In the genomic region with DNA sequence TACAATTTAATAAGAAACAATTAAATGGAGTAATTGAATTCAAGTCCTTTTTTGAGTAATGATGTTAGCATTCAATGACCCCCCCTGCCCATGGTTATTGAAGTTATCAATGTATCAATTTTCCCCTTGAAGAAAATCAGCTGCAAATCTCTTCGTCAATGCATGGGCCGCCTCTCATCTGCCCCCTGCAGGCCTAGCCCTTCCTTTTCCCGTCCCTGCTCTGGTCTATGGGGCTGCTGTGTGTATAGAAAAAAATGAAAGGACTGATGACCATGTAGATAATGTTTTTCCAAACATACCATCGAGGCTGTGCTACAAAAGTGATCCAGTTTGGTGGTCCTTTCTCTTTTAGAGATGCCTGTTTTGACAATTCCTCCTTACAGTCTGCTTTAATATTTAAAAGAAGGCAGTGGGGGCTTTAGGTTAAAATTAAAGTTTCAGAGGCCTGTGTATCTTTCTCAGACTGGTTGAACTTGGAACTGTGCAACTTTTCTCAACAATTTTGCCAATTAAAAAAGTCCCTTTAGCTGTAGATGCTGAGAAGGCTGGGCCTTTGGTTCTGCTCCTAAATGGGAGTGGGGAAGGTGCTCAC, we compare ENCODE assay signal across 1 cellular context.
TF ChIP-seq lines count a peak whose summit lies in the region.

No MANE protein-coding gene starts in this region.

TF ChIP-seq in GM23338, 12 proteins besides CTCF, POLR2A, EP300 and RAD21 (continued from another document):
- TF ChIP-seq, protein P1, sequence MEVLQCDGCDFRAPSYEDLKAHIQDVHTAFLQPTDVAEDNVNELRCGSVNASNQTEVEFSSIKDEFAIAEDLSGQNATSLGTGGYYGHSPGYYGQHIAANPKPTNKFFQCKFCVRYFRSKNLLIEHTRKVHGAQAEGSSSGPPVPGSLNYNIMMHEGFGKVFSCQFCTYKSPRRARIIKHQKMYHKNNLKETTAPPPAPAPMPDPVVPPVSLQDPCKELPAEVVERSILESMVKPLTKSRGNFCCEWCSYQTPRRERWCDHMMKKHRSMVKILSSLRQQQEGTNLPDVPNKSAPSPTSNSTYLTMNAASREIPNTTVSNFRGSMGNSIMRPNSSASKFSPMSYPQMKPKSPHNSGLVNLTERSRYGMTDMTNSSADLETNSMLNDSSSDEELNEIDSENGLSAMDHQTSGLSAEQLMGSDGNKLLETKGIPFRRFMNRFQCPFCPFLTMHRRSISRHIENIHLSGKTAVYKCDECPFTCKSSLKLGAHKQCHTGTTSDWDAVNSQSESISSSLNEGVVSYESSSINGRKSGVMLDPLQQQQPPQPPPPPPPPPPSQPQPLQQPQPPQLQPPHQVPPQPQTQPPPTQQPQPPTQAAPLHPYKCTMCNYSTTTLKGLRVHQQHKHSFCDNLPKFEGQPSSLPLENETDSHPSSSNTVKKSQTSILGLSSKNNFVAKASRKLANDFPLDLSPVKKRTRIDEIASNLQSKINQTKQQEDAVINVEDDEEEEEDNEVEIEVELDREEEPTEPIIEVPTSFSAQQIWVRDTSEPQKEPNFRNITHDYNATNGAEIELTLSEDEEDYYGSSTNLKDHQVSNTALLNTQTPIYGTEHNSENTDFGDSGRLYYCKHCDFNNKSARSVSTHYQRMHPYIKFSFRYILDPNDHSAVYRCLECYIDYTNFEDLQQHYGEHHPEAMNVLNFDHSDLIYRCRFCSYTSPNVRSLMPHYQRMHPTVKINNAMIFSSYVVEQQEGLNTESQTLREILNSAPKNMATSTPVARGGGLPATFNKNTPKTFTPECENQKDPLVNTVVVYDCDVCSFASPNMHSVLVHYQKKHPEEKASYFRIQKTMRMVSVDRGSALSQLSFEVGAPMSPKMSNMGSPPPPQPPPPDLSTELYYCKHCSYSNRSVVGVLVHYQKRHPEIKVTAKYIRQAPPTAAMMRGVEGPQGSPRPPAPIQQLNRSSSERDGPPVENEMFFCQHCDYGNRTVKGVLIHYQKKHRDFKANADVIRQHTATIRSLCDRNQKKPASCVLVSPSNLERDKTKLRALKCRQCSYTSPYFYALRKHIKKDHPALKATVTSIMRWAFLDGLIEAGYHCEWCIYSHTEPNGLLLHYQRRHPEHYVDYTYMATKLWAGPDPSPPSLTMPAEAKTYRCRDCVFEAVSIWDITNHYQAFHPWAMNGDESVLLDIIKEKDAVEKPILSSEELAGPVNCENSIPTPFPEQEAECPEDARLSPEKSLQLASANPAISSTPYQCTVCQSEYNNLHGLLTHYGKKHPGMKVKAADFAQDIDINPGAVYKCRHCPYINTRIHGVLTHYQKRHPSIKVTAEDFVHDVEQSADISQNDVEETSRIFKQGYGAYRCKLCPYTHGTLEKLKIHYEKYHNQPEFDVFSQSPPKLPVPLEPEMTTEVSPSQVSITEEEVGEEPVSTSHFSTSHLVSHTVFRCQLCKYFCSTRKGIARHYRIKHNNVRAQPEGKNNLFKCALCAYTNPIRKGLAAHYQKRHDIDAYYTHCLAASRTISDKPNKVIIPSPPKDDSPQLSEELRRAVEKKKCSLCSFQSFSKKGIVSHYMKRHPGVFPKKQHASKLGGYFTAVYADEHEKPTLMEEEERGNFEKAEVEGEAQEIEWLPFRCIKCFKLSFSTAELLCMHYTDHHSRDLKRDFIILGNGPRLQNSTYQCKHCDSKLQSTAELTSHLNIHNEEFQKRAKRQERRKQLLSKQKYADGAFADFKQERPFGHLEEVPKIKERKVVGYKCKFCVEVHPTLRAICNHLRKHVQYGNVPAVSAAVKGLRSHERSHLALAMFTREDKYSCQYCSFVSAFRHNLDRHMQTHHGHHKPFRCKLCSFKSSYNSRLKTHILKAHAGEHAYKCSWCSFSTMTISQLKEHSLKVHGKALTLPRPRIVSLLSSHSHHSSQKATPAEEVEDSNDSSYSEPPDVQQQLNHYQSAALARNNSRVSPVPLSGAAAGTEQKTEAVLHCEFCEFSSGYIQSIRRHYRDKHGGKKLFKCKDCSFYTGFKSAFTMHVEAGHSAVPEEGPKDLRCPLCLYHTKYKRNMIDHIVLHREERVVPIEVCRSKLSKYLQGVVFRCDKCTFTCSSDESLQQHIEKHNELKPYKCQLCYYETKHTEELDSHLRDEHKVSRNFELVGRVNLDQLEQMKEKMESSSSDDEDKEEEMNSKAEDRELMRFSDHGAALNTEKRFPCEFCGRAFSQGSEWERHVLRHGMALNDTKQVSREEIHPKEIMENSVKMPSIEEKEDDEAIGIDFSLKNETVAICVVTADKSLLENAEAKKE (CRISPR knock-in tag; IDR thresholded peaks at IDR 0.05) = no peak
- TF ChIP-seq EZH2 (IDR thresholded peaks at IDR 0.05; ENCODE audit: low read depth, unreplicated experiment) = no peak
TF ChIP-seq in GM23338: peak in this region for 0.
